ENCODE assay signal across 11 cellular contexts in the genomic region with DNA sequence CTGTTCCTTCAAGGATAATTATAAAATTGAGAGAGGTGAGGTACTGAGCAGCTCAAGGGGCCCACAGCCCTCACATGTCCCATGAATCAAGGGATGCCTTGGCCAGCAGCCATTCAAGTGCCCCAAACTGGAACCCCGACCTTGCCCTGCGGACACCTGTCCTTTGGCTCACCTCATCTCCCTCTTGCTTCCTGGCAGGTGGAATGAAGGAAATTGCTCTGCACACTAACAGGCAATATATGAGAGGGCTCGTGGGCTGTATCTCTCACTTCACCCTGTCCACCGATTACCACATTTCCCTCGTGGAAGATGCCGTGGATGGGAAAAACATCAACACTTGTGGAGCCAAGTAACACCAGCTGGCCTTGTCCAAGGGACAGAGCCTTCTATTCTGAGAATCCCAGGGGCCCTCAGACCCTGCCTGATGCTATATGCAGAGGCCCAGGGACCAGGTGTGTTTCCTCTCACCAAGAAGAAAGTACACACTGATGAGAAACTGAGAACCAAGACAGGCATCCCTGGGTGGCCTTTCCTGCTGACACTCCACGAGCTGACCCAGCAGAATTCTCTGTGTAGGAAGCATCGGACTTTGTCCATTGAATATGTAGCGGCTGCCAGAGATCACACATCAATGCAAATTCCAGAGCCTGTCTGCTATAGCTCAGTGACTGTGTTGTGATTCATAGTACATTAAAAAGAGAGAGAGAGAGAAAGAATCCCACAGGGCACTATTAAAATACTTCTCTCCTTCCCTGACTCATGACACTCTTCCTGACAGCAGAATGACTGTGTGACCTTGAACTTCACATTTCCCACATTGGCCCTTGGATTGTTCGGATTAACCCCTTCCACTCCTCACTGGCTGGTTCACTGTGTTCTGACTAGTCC.
DNase-seq lines count a peak whose midpoint lies in the region; ATAC-seq and TF ChIP-seq lines count a peak whose summit lies in the region.
"Had no signal": no experiment of that assay in that cellular context is flagged by ENCODE, and none has a peak within 500 bp of the region (broad histone marks: within the 10 kb centered on the region; RNA-seq: fewer than 3 reads in every experiment).

No MANE protein-coding gene starts in this region.

- intact Hi-C loops in testis (cut with DNase I; ENCODE audit: low total_unique reads), result loop anchor here (10.0 kb wide), 1 partner anchor 91 kb away; the partner anchor contains the start of gene LIFR

- H3K4me3 ChIP-seq in brain microvascular endothelial cell (ENCODE audit: low read depth, low read length), result no peak overlapping the region
- no peak overlapping the region for H3K4me3 ChIP-seq in testis
- H3K4me3 ChIP-seq: GM12878 had no signal

- H3K36me3 ChIP-seq in brain microvascular endothelial cell (replicated peaks) (no peaks in the 10 kb centered on the region), testis (ENCODE audit: low read depth, missing control alignments) (no peaks in the 10 kb centered on the region)

- no peak for ATAC-seq in HG03196 (IDR thresholded peaks at IDR 0.05; ENCODE audit: unreplicated experiment)
- no peak for ATAC-seq in GM19324 (IDR thresholded peaks at IDR 0.05; ENCODE audit: low FRiP score, unreplicated experiment)
- ATAC-seq in GM18505 (IDR thresholded peaks at IDR 0.05; ENCODE audit: unreplicated experiment), result no peak
- ATAC-seq: effector memory CD8-positive, alpha-beta T cell; GM12878 had no signal

- H3K36me3 Mint-ChIP-seq in HFFc6 (ENCODE audit: low read depth), result peaks cover 8% of the 10 kb centered on the region; the same call in 1 of the 2 replicates

- WGBS in testis, 2 donors, result 41 to 42% methylated on average over 10 of the region's 10 CpGs

- H3K27ac ChIP-seq in brain microvascular endothelial cell (peak overlapping the region; percentile 59), testis (peak overlapping the region in 1 of 2 donors; percentile 77)

- no peaks in the 10 kb centered on the region; the same call in 1 of the 2 replicates for H3K4me1 Mint-ChIP-seq in HFFc6 (ENCODE audit: low read depth)

- TF ChIP-seq CTCF in HFFc6 (IDR thresholded peaks at IDR 0.05) (no peak), brain microvascular endothelial cell (IDR thresholded peaks at IDR 0.05; ENCODE audit: low read depth, low read length, missing control alignments) (no peak), testis (IDR thresholded peaks at IDR 0.05) (no peak)

- no peak overlapping the region for H3K27ac Mint-ChIP-seq in HFFc6
- H3K27ac Mint-ChIP-seq: effector memory CD8-positive, alpha-beta T cell had no signal

- H3K27me3 Mint-ChIP-seq in HFFc6 (ENCODE audit: insufficient read depth), result no peaks in the 10 kb centered on the region

- no peaks in the 10 kb centered on the region for H3K9me3 ChIP-seq in testis

- DNase-seq in HFFc6, result peak; percentile 95
- peak; percentile 87 for DNase-seq in brain microvascular endothelial cell
- peak; percentile 97 for DNase-seq in kidney tubule cell (ENCODE audit: low spot score)
- peak; percentile 57 for DNase-seq in testis
- DNase-seq in stimulated activated CD4-positive, alpha-beta T cell treated with anti-CD3 and anti-CD28 coated beads, Interleukin-1b, Interleukin-23, amount 100 ng/mL, for 48 hours, result no peak
- DNase-seq: activated CD4-positive, alpha-beta T cell treated with anti-CD3 and anti-CD28 coated beads, Interleukin-2, amount 50 U/mL, for 48 hours; effector memory CD8-positive, alpha-beta T cell had no signal

- TF ChIP-seq POLR2A in testis (IDR thresholded peaks at IDR 0.05), result no peak
- no peak for TF ChIP-seq POLR2A in GM18505 (IDR thresholded peaks at IDR 0.05; ENCODE audit: borderline replicate concordance, extremely low read depth, insufficient read depth, insufficient read length)

- in situ Hi-C loops in brain microvascular endothelial cell (cut with HindIII; ENCODE audit: low pct_ligation_motif_present, low sequenced_read_pairs), result no loop called here

- no peaks in the 10 kb centered on the region for H3K9me3 Mint-ChIP-seq in HFFc6
- H3K9me3 Mint-ChIP-seq: effector memory CD8-positive, alpha-beta T cell had no signal

- no peaks in the 10 kb centered on the region for H3K27me3 ChIP-seq in brain microvascular endothelial cell (replicated peaks)
- H3K27me3 ChIP-seq in testis, result no peaks in the 10 kb centered on the region

- no peak overlapping the region for H3K4me3 Mint-ChIP-seq in HFFc6
- H3K4me3 Mint-ChIP-seq: effector memory CD8-positive, alpha-beta T cell had no signal

- H3K4me1 ChIP-seq in testis, result peaks cover 46% of the 10 kb centered on the region
